13 cellular contexts compared by ENCODE assay signal in the genomic region with DNA sequence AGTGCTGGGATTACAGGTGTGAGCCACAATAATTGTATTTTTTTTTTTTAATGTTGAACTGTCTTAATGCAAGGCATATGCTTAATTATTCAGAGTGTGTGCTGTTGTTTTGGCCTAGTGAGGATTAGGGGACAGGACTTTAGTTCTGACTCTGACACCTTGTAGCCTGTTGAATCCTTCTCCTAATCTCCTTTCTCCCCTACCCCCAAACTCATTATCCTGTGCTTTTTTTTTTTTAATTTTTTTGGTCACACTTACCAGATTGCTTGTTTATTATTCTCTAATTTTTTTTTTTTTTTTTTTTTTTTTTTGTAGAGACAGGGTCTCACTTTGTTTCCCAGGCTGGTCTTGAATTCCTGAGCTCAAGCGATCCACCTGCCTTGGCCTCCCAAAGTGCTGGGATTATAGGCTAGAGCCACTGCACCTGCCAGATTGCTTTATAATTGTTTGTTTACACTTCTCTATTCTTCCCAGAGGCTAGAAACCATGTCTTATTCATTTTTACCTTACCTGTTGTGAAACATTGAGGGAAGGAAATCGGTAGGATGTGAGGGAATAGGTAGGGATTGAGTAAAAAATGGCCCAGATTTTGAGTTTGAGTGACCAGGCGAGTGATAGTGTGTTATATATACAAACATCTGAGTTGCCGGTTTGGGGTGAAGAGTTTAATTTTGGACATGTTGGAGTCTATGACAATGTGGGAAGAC. TPM values are rescaled to one million over a fixed set of nuclear protein-coding genes. Genes with fewer than 3 reads are reported as not detected.
DNase-seq lines count a peak whose midpoint lies in the region; ATAC-seq and TF ChIP-seq lines count a peak whose summit lies in the region.
"Had no signal": no experiment of that assay in that cellular context is flagged by ENCODE, and none has a peak within 500 bp of the region (broad histone marks: within the 10 kb centered on the region; RNA-seq: fewer than 3 reads in every experiment).

No MANE protein-coding gene starts in this region.

- no peak overlapping the region for H3K4me3 ChIP-seq in endodermal cell (ENCODE audit: low read length)
- H3K4me3 ChIP-seq: uterus had no signal

- no peak overlapping the region for H3K27ac ChIP-seq in endodermal cell (ENCODE audit: low read depth, low read length)
- H3K27ac ChIP-seq: uterus had no signal

- no peak for DNase-seq in activated T-cell treated with anti-CD3 and anti-CD28 coated beads, Interleukin-2, amount 50 U/mL, for 4 hours
- no peak for DNase-seq in activated T-cell treated with anti-CD3 and anti-CD28 coated beads for 4 hours
- DNase-seq in NCI-H774 (lab: John Stamatoyannopoulos, UW) = peak; percentile 59
- DNase-seq in endodermal cell = peak; percentile 7
- no peak for DNase-seq in islet precursor cell
- DNase-seq in NOMO-1 treated with DMSO at 0.1 percent for 48 hours (lab: John Stamatoyannopoulos, UW; ENCODE audit: unreplicated experiment) = no peak
- DNase-seq: activated gamma-delta T cell, AML-193, NCI-H2171, RPMI8226, uterus had no signal

- H3K9me3 Mint-ChIP-seq in activated T-cell treated with anti-CD3 and anti-CD28 coated beads, Interleukin-2, amount 50 U/mL, for 4 hours = no peaks in the 10 kb centered on the region
- no peaks in the 10 kb centered on the region for H3K9me3 Mint-ChIP-seq in endodermal cell
- H3K9me3 Mint-ChIP-seq in stimulated activated memory B cell treated with anti-CD40 and anti-IgM and Interleukin-4, amounts not matched to agents 10 μg/mL and 1 μg/mL and 100 μg/mL, for 72 hours = no peaks in the 10 kb centered on the region

- no peaks in the 10 kb centered on the region for H3K9me3 ChIP-seq in endodermal cell (ENCODE audit: control insufficient read depth, low read length)
- H3K9me3 ChIP-seq: uterus had no signal

- H3K4me3 Mint-ChIP-seq in activated T-cell treated with anti-CD3 and anti-CD28 coated beads, Interleukin-2, amount 50 U/mL, for 4 hours = peak overlapping the region; percentile 16
- H3K4me3 Mint-ChIP-seq in endodermal cell = no peak overlapping the region
- H3K4me3 Mint-ChIP-seq in stimulated activated memory B cell treated with anti-CD40 and anti-IgM and Interleukin-4, amounts not matched to agents 10 μg/mL and 1 μg/mL and 100 μg/mL, for 72 hours = no peak overlapping the region

- H3K36me3 ChIP-seq in endodermal cell (ENCODE audit: control insufficient read depth, insufficient read depth, low read length) = no peaks in the 10 kb centered on the region
- H3K36me3 ChIP-seq: uterus had no signal

- no peaks in the 10 kb centered on the region for H3K27me3 ChIP-seq in endodermal cell (ENCODE audit: control insufficient read depth, insufficient read depth, low read length, poor library complexity, severe bottlenecking)
- H3K27me3 ChIP-seq: uterus had no signal

- TF ChIP-seq CTCF in endodermal cell (conservative IDR thresholded peaks at IDR 0.05) = no peak

- H3K36me3 Mint-ChIP-seq in activated T-cell treated with anti-CD3 and anti-CD28 coated beads, Interleukin-2, amount 50 U/mL, for 4 hours (ENCODE audit: insufficient read depth) = peaks cover 7% of the 10 kb centered on the region
- peaks cover 1% of the 10 kb centered on the region for H3K36me3 Mint-ChIP-seq in endodermal cell (ENCODE audit: low read depth)
- no peaks in the 10 kb centered on the region for H3K36me3 Mint-ChIP-seq in stimulated activated memory B cell treated with anti-CD40 and anti-IgM and Interleukin-4, amounts not matched to agents 10 μg/mL and 1 μg/mL and 100 μg/mL, for 72 hours

- no peak overlapping the region for H3K27ac Mint-ChIP-seq in endodermal cell
- H3K27ac Mint-ChIP-seq in stimulated activated memory B cell treated with anti-CD40 and anti-IgM and Interleukin-4, amounts not matched to agents 10 μg/mL and 1 μg/mL and 100 μg/mL, for 72 hours = peak overlapping the region; percentile 65

- H3K27me3 Mint-ChIP-seq in activated T-cell treated with anti-CD3 and anti-CD28 coated beads, Interleukin-2, amount 50 U/mL, for 4 hours (ENCODE audit: low read depth) = no peaks in the 10 kb centered on the region
- no peaks in the 10 kb centered on the region for H3K27me3 Mint-ChIP-seq in endodermal cell (ENCODE audit: insufficient read depth)
- H3K27me3 Mint-ChIP-seq in stimulated activated memory B cell treated with anti-CD40 and anti-IgM and Interleukin-4, amounts not matched to agents 10 μg/mL and 1 μg/mL and 100 μg/mL, for 72 hours = no peaks in the 10 kb centered on the region

- peaks cover 33% of the 10 kb centered on the region for H3K4me1 Mint-ChIP-seq in activated T-cell treated with anti-CD3 and anti-CD28 coated beads, Interleukin-2, amount 50 U/mL, for 4 hours (ENCODE audit: low read depth)
- peaks cover 14% of the 10 kb centered on the region for H3K4me1 Mint-ChIP-seq in endodermal cell
- peaks cover 34% of the 10 kb centered on the region for H3K4me1 Mint-ChIP-seq in stimulated activated memory B cell treated with anti-CD40 and anti-IgM and Interleukin-4, amounts not matched to agents 10 μg/mL and 1 μg/mL and 100 μg/mL, for 72 hours

- no peak for ATAC-seq in activated T-cell treated with anti-CD3 and anti-CD28 coated beads, Interleukin-2, amount 50 U/mL, for 4 hours
- no peak for ATAC-seq in stimulated activated memory B cell treated with anti-CD40 and anti-IgM and Interleukin-4, amounts not matched to agents 10 μg/mL and 1 μg/mL and 100 μg/mL, for 72 hours
- ATAC-seq in HG02840 (IDR thresholded peaks at IDR 0.05; ENCODE audit: low FRiP score, unreplicated experiment) = no peak

- no peaks in the 10 kb centered on the region for H3K4me1 ChIP-seq in endodermal cell (ENCODE audit: control insufficient read depth, insufficient read depth, low read length)
- H3K4me1 ChIP-seq: uterus had no signal

- no peak overlapping the region for H3K9ac ChIP-seq in endodermal cell (ENCODE audit: extremely low read depth, low read length, poor library complexity, severe bottlenecking)

- 88 to 93% methylated on average over 3 to 4 of the region's 4 CpGs for WGBS in endodermal cell (ENCODE audit: insufficient coverage in 1 of 2, insufficient read length in 1 of 2), 2 experiments

RNA-seq across cellular contexts. Expression of gene DIP2B, which starts 32.2 kb away (rescaled TPM):
- total RNA-seq in activated T-cell treated with anti-CD3 and anti-CD28 coated beads, Interleukin-2, amount 50 U/mL, for 4 hours = 10 to 100 TPM; 29.9 to 49.0 (median 40.2) TPM
- total RNA-seq in endodermal cell = 10 to 100 TPM; 20.6 to 21.3 TPM
- 19.2 TPM for polyA plus RNA-seq in endodermal cell (2013, experiment 1 of 2)
- polyA plus RNA-seq in endodermal cell (2013, experiment 2 of 2) = 18.2 TPM

Comparison
In these comparisons a context has a peak if more than half of its experiments do, and no peak if none do; other contexts are left out.
1. DNase-seq: peak in NCI-H774 (single experiment) and endodermal cell (single experiment); none in activated T-cell treated with anti-CD3 and anti-CD28 coated beads, Interleukin-2, amount 50 U/mL, for 4 hours (single experiment), activated T-cell treated with anti-CD3 and anti-CD28 coated beads for 4 hours (single experiment), islet precursor cell (single experiment) and NOMO-1 treated with DMSO at 0.1 percent for 48 hours (single experiment).